Comparison of ENCODE assay signal across 1 cellular context in genomic region chr13:53411443-53411842, GRCh38.
TF ChIP-seq lines count a peak whose summit lies in the region.

No MANE protein-coding gene starts in this region.

TF ChIP-seq in GM23338, 12 proteins besides CTCF, POLR2A, EP300 and RAD21 (continued from another document):
- TF ChIP-seq ZNF462 (CRISPR knock-in tag; IDR thresholded peaks at IDR 0.05) (no peak), CREB1 (CRISPR knock-in tag; IDR thresholded peaks at IDR 0.05; ENCODE audit: low read depth) (no peak), ZNF114 (CRISPR knock-in tag; IDR thresholded peaks at IDR 0.05) (no peak), ETS1 (IDR thresholded peaks at IDR 0.05) (no peak), JUNB (IDR thresholded peaks at IDR 0.05; ENCODE audit: unreplicated experiment) (no peak), NANOG (IDR thresholded peaks at IDR 0.05; ENCODE audit: borderline replicate concordance) (no peak), POLR2AphosphoS5 (IDR thresholded peaks at IDR 0.05; ENCODE audit: low read depth) (no peak)
